Comparison of ENCODE assay signal across 2 cellular contexts in the genomic region with DNA sequence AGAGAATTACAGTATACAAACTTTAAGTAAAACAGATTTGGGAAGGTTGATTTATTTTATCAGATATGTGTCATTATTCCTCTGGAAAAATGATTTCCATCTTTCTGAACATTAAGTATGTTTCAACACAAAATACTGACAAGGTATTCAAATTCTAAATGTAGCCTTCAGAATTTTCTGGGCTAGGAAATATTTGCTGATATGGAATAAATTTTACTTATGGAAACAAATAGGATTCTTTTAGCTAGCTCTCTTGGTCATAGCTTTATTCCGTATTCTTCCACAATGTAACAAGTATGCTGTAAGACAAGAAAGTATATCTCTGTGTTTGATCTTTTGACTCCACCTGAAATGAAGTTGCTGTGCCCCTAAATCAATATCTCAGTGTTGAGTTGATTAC.
TF ChIP-seq lines count a peak whose summit lies in the region.

No MANE protein-coding gene starts in this region.

TF ChIP-seq in HCT116, 20 proteins besides CTCF, POLR2A, EP300 and RAD21 (continued from another document):
- TF ChIP-seq, protein P1, sequence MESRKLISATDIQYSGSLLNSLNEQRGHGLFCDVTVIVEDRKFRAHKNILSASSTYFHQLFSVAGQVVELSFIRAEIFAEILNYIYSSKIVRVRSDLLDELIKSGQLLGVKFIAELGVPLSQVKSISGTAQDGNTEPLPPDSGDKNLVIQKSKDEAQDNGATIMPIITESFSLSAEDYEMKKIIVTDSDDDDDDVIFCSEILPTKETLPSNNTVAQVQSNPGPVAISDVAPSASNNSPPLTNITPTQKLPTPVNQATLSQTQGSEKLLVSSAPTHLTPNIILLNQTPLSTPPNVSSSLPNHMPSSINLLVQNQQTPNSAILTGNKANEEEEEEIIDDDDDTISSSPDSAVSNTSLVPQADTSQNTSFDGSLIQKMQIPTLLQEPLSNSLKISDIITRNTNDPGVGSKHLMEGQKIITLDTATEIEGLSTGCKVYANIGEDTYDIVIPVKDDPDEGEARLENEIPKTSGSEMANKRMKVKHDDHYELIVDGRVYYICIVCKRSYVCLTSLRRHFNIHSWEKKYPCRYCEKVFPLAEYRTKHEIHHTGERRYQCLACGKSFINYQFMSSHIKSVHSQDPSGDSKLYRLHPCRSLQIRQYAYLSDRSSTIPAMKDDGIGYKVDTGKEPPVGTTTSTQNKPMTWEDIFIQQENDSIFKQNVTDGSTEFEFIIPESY (IDR thresholded peaks at IDR 0.05; ENCODE audit: extremely low read depth, insufficient replicate concordance, low read length): no peak
TF ChIP-seq in HCT116: peak in this region for 0.

TF ChIP-seq in SK-N-SH treated with all-trans-retinoic acid at 6 μM for 48 hours, 23 proteins besides CTCF, POLR2A, EP300 and RAD21 (continued from another document):
- TF ChIP-seq, protein P2, sequence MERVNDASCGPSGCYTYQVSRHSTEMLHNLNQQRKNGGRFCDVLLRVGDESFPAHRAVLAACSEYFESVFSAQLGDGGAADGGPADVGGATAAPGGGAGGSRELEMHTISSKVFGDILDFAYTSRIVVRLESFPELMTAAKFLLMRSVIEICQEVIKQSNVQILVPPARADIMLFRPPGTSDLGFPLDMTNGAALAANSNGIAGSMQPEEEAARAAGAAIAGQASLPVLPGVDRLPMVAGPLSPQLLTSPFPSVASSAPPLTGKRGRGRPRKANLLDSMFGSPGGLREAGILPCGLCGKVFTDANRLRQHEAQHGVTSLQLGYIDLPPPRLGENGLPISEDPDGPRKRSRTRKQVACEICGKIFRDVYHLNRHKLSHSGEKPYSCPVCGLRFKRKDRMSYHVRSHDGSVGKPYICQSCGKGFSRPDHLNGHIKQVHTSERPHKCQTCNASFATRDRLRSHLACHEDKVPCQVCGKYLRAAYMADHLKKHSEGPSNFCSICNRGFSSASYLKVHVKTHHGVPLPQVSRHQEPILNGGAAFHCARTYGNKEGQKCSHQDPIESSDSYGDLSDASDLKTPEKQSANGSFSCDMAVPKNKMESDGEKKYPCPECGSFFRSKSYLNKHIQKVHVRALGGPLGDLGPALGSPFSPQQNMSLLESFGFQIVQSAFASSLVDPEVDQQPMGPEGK (CRISPR knock-in tag; IDR thresholded peaks at IDR 0.05; ENCODE audit: borderline replicate concordance): no peak
- TF ChIP-seq ESRRG (CRISPR knock-in tag; IDR thresholded peaks at IDR 0.05) (no peak), RARB (CRISPR knock-in tag; IDR thresholded peaks at IDR 0.05) (no peak), ZFP3 (CRISPR knock-in tag; IDR thresholded peaks at IDR 0.05) (no peak)
